8 cellular contexts compared by ENCODE assay signal in genomic region chr1:44707959-44708831, GRCh38. TPM values are rescaled to one million over a fixed set of nuclear protein-coding genes. Genes with fewer than 3 reads are reported as not detected.
DNase-seq lines count a peak whose midpoint lies in the region; ATAC-seq and FAIRE-seq lines count a peak whose summit lies in the region.

No MANE protein-coding gene starts in this region.

- peak overlapping the region; percentile 0 for H3K27ac Mint-ChIP-seq in activated CD8-positive, alpha-beta memory T cell treated with anti-CD3 and anti-CD28 coated beads, Interleukin-2, amount 10 ng/mL, durations not matched to agents 7 days and 5 days
- peak overlapping the region; percentile 1 to 77 for H3K27ac Mint-ChIP-seq in activated naive CD4-positive, alpha-beta T cell treated with anti-CD3 and anti-CD28 coated beads, Interleukin-2, amount 50 U/mL, for 72 hours

- CTCF ChIA-PET in activated CD8-positive, alpha-beta memory T cell treated with anti-CD3 and anti-CD28 coated beads, Interleukin-2, amount 10 ng/mL, durations not matched to agents 7 days and 5 days (lab: Charles Lee): interaction anchor here (0.5 to 2.3 kb wide), 4 partner anchors 12 to 553 kb away, joined by 3 to 8 read pairs (median 4); no protein-coding TSS in a partner anchor

- H3K4me3 ChIP-seq in small intestine (ENCODE audit: low read depth in 1 of 2, low read length in 2 of 2): no peak overlapping the region

- H3K36me3 ChIP-seq in small intestine (ENCODE audit: control insufficient read depth in 2 of 2, insufficient read depth in 2 of 2, low read length in 2 of 2): no peaks in the 10 kb centered on the region

- H3K27me3 ChIP-seq in small intestine (ENCODE audit: control insufficient read depth in 2 of 2, insufficient read depth in 2 of 2, low read length in 2 of 2): no peaks in the 10 kb centered on the region

- no peaks in the 10 kb centered on the region for H3K4me1 ChIP-seq in small intestine (ENCODE audit: control insufficient read depth in 2 of 2, insufficient read depth in 1 of 2, low read depth in 1 of 2, low read length in 1 of 2)

- peaks cover 13% of the 10 kb centered on the region for H3K4me1 Mint-ChIP-seq in activated CD8-positive, alpha-beta memory T cell treated with anti-CD3 and anti-CD28 coated beads, Interleukin-2, amount 10 ng/mL, durations not matched to agents 7 days and 5 days

- H3K27ac ChIP-seq in small intestine (ENCODE audit: low read depth in 1 of 2, low read length in 1 of 2): no peak overlapping the region

- peak; percentile 50 for DNase-seq in activated CD8-positive, alpha-beta memory T cell treated with anti-CD3 and anti-CD28 coated beads, Interleukin-2, amount 10 ng/mL, durations not matched to agents 7 days and 5 days
- DNase-seq in activated CD8-positive, alpha-beta memory T cell treated with anti-CD3 and anti-CD28 coated beads for 24 hours: no peak
- peak; percentile 24 for DNase-seq in NCI-H1048 (lab: John Stamatoyannopoulos, UW)
- no peak for DNase-seq in activated naive CD4-positive, alpha-beta T cell treated with anti-CD3 and anti-CD28 coated beads, Interleukin-2, amount 50 U/mL, for 72 hours (ENCODE audit: low spot score in 2 of 2)
- DNase-seq in left cardiac atrium: no peak
- DNase-seq in small intestine: peak; percentile 71
- DNase-seq in NCI-H2171 treated with DMSO at 0.1 percent for 48 hours (lab: John Stamatoyannopoulos, UW): no peak

- intact Hi-C loops in left cardiac atrium (cut with DNase I): no loop called here

- no peaks in the 10 kb centered on the region for H3K36me3 Mint-ChIP-seq in activated CD8-positive, alpha-beta memory T cell treated with anti-CD3 and anti-CD28 coated beads, Interleukin-2, amount 10 ng/mL, durations not matched to agents 7 days and 5 days
- H3K36me3 Mint-ChIP-seq in activated naive CD4-positive, alpha-beta T cell treated with anti-CD3 and anti-CD28 coated beads, Interleukin-2, amount 50 U/mL, for 72 hours: no peaks in the 10 kb centered on the region

- H3K4me3 Mint-ChIP-seq in activated CD8-positive, alpha-beta memory T cell treated with anti-CD3 and anti-CD28 coated beads, Interleukin-2, amount 10 ng/mL, durations not matched to agents 7 days and 5 days: no peak overlapping the region

- peaks cover 18% of the 10 kb centered on the region for H3K27me3 Mint-ChIP-seq in activated CD8-positive, alpha-beta memory T cell treated with anti-CD3 and anti-CD28 coated beads, Interleukin-2, amount 10 ng/mL, durations not matched to agents 7 days and 5 days

- FAIRE-seq in small intestine (lab: Jason Lieb, UNC): no peak

- peak; percentile 79 for ATAC-seq in activated CD8-positive, alpha-beta memory T cell treated with anti-CD3 and anti-CD28 coated beads, Interleukin-2, amount 10 ng/mL, durations not matched to agents 7 days and 5 days
- peak; percentile 76 to 78 for ATAC-seq in activated naive CD4-positive, alpha-beta T cell treated with anti-CD3 and anti-CD28 coated beads, Interleukin-2, amount 50 U/mL, for 72 hours
- peak; percentile 72 to 73 for ATAC-seq in left cardiac atrium
- ATAC-seq in HG03108 (IDR thresholded peaks at IDR 0.05; ENCODE audit: unreplicated experiment): no peak

- no peaks in the 10 kb centered on the region for H3K9me3 ChIP-seq in small intestine (ENCODE audit: control insufficient read depth, low read depth)

- H3K9me3 Mint-ChIP-seq in activated CD8-positive, alpha-beta memory T cell treated with anti-CD3 and anti-CD28 coated beads, Interleukin-2, amount 10 ng/mL, durations not matched to agents 7 days and 5 days (ENCODE audit: low read depth): no peaks in the 10 kb centered on the region
- no peaks in the 10 kb centered on the region for H3K9me3 Mint-ChIP-seq in activated naive CD4-positive, alpha-beta T cell treated with anti-CD3 and anti-CD28 coated beads, Interleukin-2, amount 50 U/mL, for 72 hours

- 29 to 34% (median 33%) methylated on average over 15 of the region's 15 CpGs for WGBS in small intestine, 3 donors

RNA-seq across cellular contexts. Expression of gene RNU5D-1, which starts 22.8 kb away (rescaled TPM):
- total RNA-seq in activated CD8-positive, alpha-beta memory T cell treated with anti-CD3 and anti-CD28 coated beads, Interleukin-2, amount 10 ng/mL, durations not matched to agents 7 days and 5 days: not detected
- total RNA-seq in activated naive CD4-positive, alpha-beta T cell treated with anti-CD3 and anti-CD28 coated beads, Interleukin-2, amount 50 U/mL, for 72 hours: not detected
- not detected for total RNA-seq in left cardiac atrium
- polyA plus RNA-seq in small intestine: not detected

RNA-seq across cellular contexts. Expression of gene KIF2C, which starts 31.4 kb away (rescaled TPM):
- 100 to 1,000 TPM; 102 to 107 TPM for total RNA-seq in activated CD8-positive, alpha-beta memory T cell treated with anti-CD3 and anti-CD28 coated beads, Interleukin-2, amount 10 ng/mL, durations not matched to agents 7 days and 5 days
- 100 to 1,000 TPM in 1 of 2 donors, 10 to 100 TPM in 1; 95.2 to 228 TPM for total RNA-seq in activated naive CD4-positive, alpha-beta T cell treated with anti-CD3 and anti-CD28 coated beads, Interleukin-2, amount 50 U/mL, for 72 hours
- total RNA-seq in left cardiac atrium: 1 to 10 TPM; 1.2 TPM
- 10 to 100 TPM in 1 of 3 donors, 1 to 10 TPM in 2; 1.1 to 17.7 (median 1.3) TPM for polyA plus RNA-seq in small intestine

RNA-seq across cellular contexts. Expression of gene ARMH1, which starts 33.7 kb away (rescaled TPM):
- total RNA-seq in activated CD8-positive, alpha-beta memory T cell treated with anti-CD3 and anti-CD28 coated beads, Interleukin-2, amount 10 ng/mL, durations not matched to agents 7 days and 5 days: 10 to 100 TPM; 17.0 to 17.2 TPM
- total RNA-seq in activated naive CD4-positive, alpha-beta T cell treated with anti-CD3 and anti-CD28 coated beads, Interleukin-2, amount 50 U/mL, for 72 hours: 100 to 1,000 TPM; 102 to 155 TPM
- 1 to 10 TPM in 1 of 2 donors, under 1 TPM in 1; 0.16 to 1.2 TPM for total RNA-seq in left cardiac atrium
- polyA plus RNA-seq in small intestine: 1 to 10 TPM; 2.7 to 6.5 (median 4.2) TPM

RNA-seq across cellular contexts. Expression of gene TMEM53, which starts 33.9 kb away (rescaled TPM):
- total RNA-seq in activated CD8-positive, alpha-beta memory T cell treated with anti-CD3 and anti-CD28 coated beads, Interleukin-2, amount 10 ng/mL, durations not matched to agents 7 days and 5 days: 1 to 10 TPM; 3.6 to 3.7 TPM
- total RNA-seq in activated naive CD4-positive, alpha-beta T cell treated with anti-CD3 and anti-CD28 coated beads, Interleukin-2, amount 50 U/mL, for 72 hours: 1 to 10 TPM; 4.4 to 5.2 TPM
- total RNA-seq in left cardiac atrium: 10 to 100 TPM; 11.1 to 11.4 TPM
- 10 to 100 TPM; 20.1 to 27.2 (median 25.4) TPM for polyA plus RNA-seq in small intestine

Comparison
In these comparisons a context has a peak if more than half of its experiments do, and no peak if none do; other contexts are left out.
1. DNase-seq: peak in activated CD8-positive, alpha-beta memory T cell treated with anti-CD3 and anti-CD28 coated beads, Interleukin-2, amount 10 ng/mL, durations not matched to agents 7 days and 5 days (single experiment), NCI-H1048 (single experiment) and small intestine (single experiment); none in activated CD8-positive, alpha-beta memory T cell treated with anti-CD3 and anti-CD28 coated beads for 24 hours (single experiment), activated naive CD4-positive, alpha-beta T cell treated with anti-CD3 and anti-CD28 coated beads, Interleukin-2, amount 50 U/mL, for 72 hours (0 of 2), left cardiac atrium (single experiment) and NCI-H2171 treated with DMSO at 0.1 percent for 48 hours (single experiment).
2. RNA of gene KIF2C, which starts 31.4 kb away (total RNA-seq): 95.2 to 228 TPM in activated naive CD4-positive, alpha-beta T cell treated with anti-CD3 and anti-CD28 coated beads, Interleukin-2, amount 50 U/mL, for 72 hours and 102 to 107 TPM in activated CD8-positive, alpha-beta memory T cell treated with anti-CD3 and anti-CD28 coated beads, Interleukin-2, amount 10 ng/mL, durations not matched to agents 7 days and 5 days; 1.2 TPM in left cardiac atrium; every median in the first group is over 10 times any median in the second.
3. RNA of gene ARMH1, which starts 33.7 kb away (total RNA-seq): 102 to 155 TPM in activated naive CD4-positive, alpha-beta T cell treated with anti-CD3 and anti-CD28 coated beads, Interleukin-2, amount 50 U/mL, for 72 hours and 17.0 to 17.2 TPM in activated CD8-positive, alpha-beta memory T cell treated with anti-CD3 and anti-CD28 coated beads, Interleukin-2, amount 10 ng/mL, durations not matched to agents 7 days and 5 days; 0.16 to 1.2 TPM in left cardiac atrium; every median in the first group is over 4 times any median in the second.